ENCODE assay signal across 2 cellular contexts in the genomic region with DNA sequence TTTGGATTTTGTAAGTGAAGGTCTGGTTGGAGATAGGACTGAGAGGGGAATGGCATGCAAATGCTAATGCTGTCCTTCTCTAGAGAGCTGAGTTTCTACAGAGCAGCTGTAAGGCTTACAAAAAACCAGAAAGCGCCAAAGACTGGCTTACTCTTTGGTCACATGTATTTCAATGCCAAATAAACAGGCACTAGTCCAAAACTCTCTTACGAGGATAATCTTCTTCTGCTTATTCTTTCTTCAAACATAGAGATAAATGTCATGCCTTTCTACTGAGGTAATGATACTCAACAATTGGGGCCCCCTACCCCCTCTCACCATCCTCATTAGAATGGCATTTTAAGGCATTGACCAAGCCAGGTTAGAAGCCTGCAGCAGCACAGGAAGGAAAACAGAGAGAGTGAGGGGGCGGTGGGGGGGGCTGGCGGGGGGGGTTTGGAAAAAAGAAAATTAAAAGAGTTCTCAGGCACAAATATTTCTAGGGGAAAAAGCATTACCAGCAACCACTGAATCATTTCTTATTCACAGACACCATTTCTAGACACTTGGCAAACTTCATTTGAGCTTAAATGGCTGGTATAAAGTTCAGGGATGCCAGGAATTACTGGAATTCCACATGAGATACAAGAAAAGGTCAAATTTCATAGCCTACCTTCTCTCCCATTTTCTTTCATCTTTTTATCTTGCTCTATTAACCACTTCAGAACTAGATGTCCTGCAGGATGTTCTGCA.
TF ChIP-seq lines count a peak whose summit lies in the region.

No MANE protein-coding gene starts in this region.

TF ChIP-seq in IMR-90, 13 proteins besides CTCF, POLR2A, EP300 and RAD21:
- no peak for TF ChIP-seq SMC3 (IDR thresholded peaks at IDR 0.05; ENCODE audit: low read depth, low read length)
- no peak for TF ChIP-seq RCOR1 (IDR thresholded peaks at IDR 0.05; ENCODE audit: insufficient replicate concordance, low read length)
- TF ChIP-seq, protein P1, sequence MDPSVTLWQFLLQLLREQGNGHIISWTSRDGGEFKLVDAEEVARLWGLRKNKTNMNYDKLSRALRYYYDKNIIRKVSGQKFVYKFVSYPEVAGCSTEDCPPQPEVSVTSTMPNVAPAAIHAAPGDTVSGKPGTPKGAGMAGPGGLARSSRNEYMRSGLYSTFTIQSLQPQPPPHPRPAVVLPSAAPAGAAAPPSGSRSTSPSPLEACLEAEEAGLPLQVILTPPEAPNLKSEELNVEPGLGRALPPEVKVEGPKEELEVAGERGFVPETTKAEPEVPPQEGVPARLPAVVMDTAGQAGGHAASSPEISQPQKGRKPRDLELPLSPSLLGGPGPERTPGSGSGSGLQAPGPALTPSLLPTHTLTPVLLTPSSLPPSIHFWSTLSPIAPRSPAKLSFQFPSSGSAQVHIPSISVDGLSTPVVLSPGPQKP (IDR thresholded peaks at IDR 0.05; ENCODE audit: borderline replicate concordance, low read depth, low read length) = no peak
- TF ChIP-seq FOS (IDR thresholded peaks at IDR 0.05; ENCODE audit: low read depth, low read length) = 0 out of 2 replicates have a peak, but pooled peaks have one; percentile 2
- no peak for TF ChIP-seq MAFK (IDR thresholded peaks at IDR 0.05; ENCODE audit: low read depth, low read length)
- peak; percentile 33; the same call in 1 of the 2 replicates for TF ChIP-seq BHLHE40 (IDR thresholded peaks at IDR 0.05; ENCODE audit: low read depth, low read length)
- TF ChIP-seq, protein P2, sequence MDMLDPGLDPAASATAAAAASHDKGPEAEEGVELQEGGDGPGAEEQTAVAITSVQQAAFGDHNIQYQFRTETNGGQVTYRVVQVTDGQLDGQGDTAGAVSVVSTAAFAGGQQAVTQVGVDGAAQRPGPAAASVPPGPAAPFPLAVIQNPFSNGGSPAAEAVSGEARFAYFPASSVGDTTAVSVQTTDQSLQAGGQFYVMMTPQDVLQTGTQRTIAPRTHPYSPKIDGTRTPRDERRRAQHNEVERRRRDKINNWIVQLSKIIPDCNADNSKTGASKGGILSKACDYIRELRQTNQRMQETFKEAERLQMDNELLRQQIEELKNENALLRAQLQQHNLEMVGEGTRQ (IDR thresholded peaks at IDR 0.05; ENCODE audit: low read depth, low read length) = peak; percentile 63
- TF ChIP-seq RFX5 (IDR thresholded peaks at IDR 0.05; ENCODE audit: low read depth, low read length) = no peak
- no peak for TF ChIP-seq CHD1 (IDR thresholded peaks at IDR 0.05; ENCODE audit: low read depth, low read length)
- peak; percentile 60; the same call in 1 of the 2 replicates for TF ChIP-seq MAZ (IDR thresholded peaks at IDR 0.05; ENCODE audit: borderline replicate concordance, low read depth, low read length)
- no peak for TF ChIP-seq NFE2L2 (IDR thresholded peaks at IDR 0.05; ENCODE audit: low read depth, low read length)
- no peak for TF ChIP-seq MXI1 (IDR thresholded peaks at IDR 0.05; ENCODE audit: borderline replicate concordance, low read depth, low read length)
- no peak for TF ChIP-seq CEBPB (IDR thresholded peaks at IDR 0.05; ENCODE audit: low read depth, low read length)

TF ChIP-seq in HepG2, 621 proteins besides CTCF, POLR2A, EP300 and RAD21 (continues in another document):
- TF ChIP-seq NCOA2 (CRISPR knock-in tag; IDR thresholded peaks at IDR 0.05) = peak; percentile 49
- TF ChIP-seq RARA (CRISPR knock-in tag; IDR thresholded peaks at IDR 0.05) = peak; percentile 67
- TF ChIP-seq NR2F2 (IDR thresholded peaks at IDR 0.05; ENCODE audit: borderline replicate concordance, low read depth) = 0 out of 2 replicates have a peak, but pooled peaks have one; percentile 27
- TF ChIP-seq, protein P3, sequence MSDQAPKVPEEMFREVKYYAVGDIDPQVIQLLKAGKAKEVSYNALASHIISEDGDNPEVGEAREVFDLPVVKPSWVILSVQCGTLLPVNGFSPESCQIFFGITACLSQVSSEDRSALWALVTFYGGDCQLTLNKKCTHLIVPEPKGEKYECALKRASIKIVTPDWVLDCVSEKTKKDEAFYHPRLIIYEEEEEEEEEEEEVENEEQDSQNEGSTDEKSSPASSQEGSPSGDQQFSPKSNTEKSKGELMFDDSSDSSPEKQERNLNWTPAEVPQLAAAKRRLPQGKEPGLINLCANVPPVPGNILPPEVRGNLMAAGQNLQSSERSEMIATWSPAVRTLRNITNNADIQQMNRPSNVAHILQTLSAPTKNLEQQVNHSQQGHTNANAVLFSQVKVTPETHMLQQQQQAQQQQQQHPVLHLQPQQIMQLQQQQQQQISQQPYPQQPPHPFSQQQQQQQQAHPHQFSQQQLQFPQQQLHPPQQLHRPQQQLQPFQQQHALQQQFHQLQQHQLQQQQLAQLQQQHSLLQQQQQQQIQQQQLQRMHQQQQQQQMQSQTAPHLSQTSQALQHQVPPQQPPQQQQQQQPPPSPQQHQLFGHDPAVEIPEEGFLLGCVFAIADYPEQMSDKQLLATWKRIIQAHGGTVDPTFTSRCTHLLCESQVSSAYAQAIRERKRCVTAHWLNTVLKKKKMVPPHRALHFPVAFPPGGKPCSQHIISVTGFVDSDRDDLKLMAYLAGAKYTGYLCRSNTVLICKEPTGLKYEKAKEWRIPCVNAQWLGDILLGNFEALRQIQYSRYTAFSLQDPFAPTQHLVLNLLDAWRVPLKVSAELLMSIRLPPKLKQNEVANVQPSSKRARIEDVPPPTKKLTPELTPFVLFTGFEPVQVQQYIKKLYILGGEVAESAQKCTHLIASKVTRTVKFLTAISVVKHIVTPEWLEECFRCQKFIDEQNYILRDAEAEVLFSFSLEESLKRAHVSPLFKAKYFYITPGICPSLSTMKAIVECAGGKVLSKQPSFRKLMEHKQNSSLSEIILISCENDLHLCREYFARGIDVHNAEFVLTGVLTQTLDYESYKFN (CRISPR knock-in tag; conservative IDR thresholded peaks at IDR 0.05) = peak; percentile 69
- TF ChIP-seq ZNF776 (CRISPR knock-in tag; IDR thresholded peaks at IDR 0.05) = no peak
- 0 out of 2 replicates have a peak, but pooled peaks have one; percentile 32 for TF ChIP-seq MED1 (CRISPR knock-in tag; IDR thresholded peaks at IDR 0.05)
- peak; percentile 18 for TF ChIP-seq ASH2L (IDR thresholded peaks at IDR 0.05; ENCODE audit: insufficient read length, low read depth, low read length)
- no peak for TF ChIP-seq RBAK (CRISPR knock-in tag; IDR thresholded peaks at IDR 0.05)
- TF ChIP-seq PPARG (CRISPR knock-in tag; conservative IDR thresholded peaks at IDR 0.05) = peak; percentile 40; the same call in 1 of the 2 replicates
- TF ChIP-seq TCF7 (IDR thresholded peaks at IDR 0.05; ENCODE audit: low read depth) = peak; percentile 51; the same call in 1 of the 2 replicates
- TF ChIP-seq BCL6 (CRISPR knock-in tag; IDR thresholded peaks at IDR 0.05) = 0 out of 2 replicates have a peak, but pooled peaks have one; percentile 5
- TF ChIP-seq ZNF615 (CRISPR knock-in tag; IDR thresholded peaks at IDR 0.05; ENCODE audit: borderline replicate concordance) = no peak
- TF ChIP-seq SIX4 (CRISPR knock-in tag; IDR thresholded peaks at IDR 0.05) = peak; percentile 90
- TF ChIP-seq SIX1 (CRISPR knock-in tag; IDR thresholded peaks at IDR 0.05; ENCODE audit: borderline replicate concordance) = peak; percentile 86; the same call in 1 of the 2 replicates
- TF ChIP-seq HNRNPK (IDR thresholded peaks at IDR 0.05; ENCODE audit: low read depth, low read length, poor library complexity, severe bottlenecking) = peak; percentile 49
- TF ChIP-seq, protein P4, sequence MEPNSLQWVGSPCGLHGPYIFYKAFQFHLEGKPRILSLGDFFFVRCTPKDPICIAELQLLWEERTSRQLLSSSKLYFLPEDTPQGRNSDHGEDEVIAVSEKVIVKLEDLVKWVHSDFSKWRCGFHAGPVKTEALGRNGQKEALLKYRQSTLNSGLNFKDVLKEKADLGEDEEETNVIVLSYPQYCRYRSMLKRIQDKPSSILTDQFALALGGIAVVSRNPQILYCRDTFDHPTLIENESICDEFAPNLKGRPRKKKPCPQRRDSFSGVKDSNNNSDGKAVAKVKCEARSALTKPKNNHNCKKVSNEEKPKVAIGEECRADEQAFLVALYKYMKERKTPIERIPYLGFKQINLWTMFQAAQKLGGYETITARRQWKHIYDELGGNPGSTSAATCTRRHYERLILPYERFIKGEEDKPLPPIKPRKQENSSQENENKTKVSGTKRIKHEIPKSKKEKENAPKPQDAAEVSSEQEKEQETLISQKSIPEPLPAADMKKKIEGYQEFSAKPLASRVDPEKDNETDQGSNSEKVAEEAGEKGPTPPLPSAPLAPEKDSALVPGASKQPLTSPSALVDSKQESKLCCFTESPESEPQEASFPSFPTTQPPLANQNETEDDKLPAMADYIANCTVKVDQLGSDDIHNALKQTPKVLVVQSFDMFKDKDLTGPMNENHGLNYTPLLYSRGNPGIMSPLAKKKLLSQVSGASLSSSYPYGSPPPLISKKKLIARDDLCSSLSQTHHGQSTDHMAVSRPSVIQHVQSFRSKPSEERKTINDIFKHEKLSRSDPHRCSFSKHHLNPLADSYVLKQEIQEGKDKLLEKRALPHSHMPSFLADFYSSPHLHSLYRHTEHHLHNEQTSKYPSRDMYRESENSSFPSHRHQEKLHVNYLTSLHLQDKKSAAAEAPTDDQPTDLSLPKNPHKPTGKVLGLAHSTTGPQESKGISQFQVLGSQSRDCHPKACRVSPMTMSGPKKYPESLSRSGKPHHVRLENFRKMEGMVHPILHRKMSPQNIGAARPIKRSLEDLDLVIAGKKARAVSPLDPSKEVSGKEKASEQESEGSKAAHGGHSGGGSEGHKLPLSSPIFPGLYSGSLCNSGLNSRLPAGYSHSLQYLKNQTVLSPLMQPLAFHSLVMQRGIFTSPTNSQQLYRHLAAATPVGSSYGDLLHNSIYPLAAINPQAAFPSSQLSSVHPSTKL (CRISPR knock-in tag; IDR thresholded peaks at IDR 0.05) = peak; percentile 61
- TF ChIP-seq SOX13 (IDR thresholded peaks at IDR 0.05) = no peak
- peak in 1 of 2 experiments; percentile 15; a peak in 1 of 4 replicates for TF ChIP-seq SOX13 (CRISPR knock-in tag; conservative IDR thresholded peaks at IDR 0.05 in 1 of 2, IDR thresholded peaks at IDR 0.05 in 1 of 2)
- TF ChIP-seq, protein P5, sequence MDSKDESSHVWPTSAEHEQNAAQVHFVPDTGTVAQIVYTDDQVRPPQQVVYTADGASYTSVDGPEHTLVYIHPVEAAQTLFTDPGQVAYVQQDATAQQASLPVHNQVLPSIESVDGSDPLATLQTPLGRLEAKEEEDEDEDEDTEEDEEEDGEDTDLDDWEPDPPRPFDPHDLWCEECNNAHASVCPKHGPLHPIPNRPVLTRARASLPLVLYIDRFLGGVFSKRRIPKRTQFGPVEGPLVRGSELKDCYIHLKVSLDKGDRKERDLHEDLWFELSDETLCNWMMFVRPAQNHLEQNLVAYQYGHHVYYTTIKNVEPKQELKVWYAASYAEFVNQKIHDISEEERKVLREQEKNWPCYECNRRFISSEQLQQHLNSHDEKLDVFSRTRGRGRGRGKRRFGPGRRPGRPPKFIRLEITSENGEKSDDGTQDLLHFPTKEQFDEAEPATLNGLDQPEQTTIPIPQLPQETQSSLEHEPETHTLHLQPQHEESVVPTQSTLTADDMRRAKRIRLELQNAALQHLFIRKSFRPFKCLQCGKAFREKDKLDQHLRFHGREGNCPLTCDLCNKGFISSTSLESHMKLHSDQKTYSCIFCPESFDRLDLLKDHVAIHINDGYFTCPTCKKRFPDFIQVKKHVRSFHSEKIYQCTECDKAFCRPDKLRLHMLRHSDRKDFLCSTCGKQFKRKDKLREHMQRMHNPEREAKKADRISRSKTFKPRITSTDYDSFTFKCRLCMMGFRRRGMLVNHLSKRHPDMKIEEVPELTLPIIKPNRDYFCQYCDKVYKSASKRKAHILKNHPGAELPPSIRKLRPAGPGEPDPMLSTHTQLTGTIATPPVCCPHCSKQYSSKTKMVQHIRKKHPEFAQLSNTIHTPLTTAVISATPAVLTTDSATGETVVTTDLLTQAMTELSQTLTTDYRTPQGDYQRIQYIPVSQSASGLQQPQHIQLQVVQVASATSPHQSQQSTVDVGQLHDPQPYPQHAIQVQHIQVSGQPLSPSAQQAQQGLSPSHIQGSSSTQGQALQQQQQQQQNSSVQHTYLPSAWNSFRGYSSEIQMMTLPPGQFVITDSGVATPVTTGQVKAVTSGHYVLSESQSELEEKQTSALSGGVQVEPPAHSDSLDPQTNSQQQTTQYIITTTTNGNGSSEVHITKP (CRISPR knock-in tag; IDR thresholded peaks at IDR 0.05; ENCODE audit: low read depth) = no peak
- no peak for TF ChIP-seq SOX6 (IDR thresholded peaks at IDR 0.05)
- peak; percentile 35; the same call in 1 of the 2 replicates for TF ChIP-seq SOX6 (CRISPR knock-in tag; IDR thresholded peaks at IDR 0.05)
- TF ChIP-seq, protein P6, sequence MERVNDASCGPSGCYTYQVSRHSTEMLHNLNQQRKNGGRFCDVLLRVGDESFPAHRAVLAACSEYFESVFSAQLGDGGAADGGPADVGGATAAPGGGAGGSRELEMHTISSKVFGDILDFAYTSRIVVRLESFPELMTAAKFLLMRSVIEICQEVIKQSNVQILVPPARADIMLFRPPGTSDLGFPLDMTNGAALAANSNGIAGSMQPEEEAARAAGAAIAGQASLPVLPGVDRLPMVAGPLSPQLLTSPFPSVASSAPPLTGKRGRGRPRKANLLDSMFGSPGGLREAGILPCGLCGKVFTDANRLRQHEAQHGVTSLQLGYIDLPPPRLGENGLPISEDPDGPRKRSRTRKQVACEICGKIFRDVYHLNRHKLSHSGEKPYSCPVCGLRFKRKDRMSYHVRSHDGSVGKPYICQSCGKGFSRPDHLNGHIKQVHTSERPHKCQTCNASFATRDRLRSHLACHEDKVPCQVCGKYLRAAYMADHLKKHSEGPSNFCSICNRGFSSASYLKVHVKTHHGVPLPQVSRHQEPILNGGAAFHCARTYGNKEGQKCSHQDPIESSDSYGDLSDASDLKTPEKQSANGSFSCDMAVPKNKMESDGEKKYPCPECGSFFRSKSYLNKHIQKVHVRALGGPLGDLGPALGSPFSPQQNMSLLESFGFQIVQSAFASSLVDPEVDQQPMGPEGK (CRISPR knock-in tag; IDR thresholded peaks at IDR 0.05) = peak; percentile 61; the same call in 1 of the 2 replicates
- TF ChIP-seq, protein P7, sequence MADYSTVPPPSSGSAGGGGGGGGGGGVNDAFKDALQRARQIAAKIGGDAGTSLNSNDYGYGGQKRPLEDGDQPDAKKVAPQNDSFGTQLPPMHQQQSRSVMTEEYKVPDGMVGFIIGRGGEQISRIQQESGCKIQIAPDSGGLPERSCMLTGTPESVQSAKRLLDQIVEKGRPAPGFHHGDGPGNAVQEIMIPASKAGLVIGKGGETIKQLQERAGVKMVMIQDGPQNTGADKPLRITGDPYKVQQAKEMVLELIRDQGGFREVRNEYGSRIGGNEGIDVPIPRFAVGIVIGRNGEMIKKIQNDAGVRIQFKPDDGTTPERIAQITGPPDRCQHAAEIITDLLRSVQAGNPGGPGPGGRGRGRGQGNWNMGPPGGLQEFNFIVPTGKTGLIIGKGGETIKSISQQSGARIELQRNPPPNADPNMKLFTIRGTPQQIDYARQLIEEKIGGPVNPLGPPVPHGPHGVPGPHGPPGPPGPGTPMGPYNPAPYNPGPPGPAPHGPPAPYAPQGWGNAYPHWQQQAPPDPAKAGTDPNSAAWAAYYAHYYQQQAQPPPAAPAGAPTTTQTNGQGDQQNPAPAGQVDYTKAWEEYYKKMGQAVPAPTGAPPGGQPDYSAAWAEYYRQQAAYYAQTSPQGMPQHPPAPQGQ (CRISPR knock-in tag; IDR thresholded peaks at IDR 0.05; ENCODE audit: borderline replicate concordance) = no peak
- TF ChIP-seq, protein P8, sequence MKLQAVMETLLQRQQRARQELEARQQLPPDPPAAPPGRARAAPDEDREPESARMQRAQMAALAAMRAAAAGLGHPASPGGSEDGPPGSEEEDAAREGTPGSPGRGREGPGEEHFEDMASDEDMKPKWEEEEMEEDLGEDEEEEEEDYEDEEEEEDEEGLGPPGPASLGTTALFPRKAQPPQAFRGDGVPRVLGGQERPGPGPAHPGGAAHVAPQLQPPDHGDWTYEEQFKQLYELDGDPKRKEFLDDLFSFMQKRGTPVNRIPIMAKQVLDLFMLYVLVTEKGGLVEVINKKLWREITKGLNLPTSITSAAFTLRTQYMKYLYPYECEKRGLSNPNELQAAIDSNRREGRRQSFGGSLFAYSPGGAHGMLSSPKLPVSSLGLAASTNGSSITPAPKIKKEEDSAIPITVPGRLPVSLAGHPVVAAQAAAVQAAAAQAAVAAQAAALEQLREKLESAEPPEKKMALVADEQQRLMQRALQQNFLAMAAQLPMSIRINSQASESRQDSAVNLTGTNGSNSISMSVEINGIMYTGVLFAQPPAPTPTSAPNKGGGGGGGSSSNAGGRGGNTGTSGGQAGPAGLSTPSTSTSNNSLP (IDR thresholded peaks at IDR 0.05; ENCODE audit: low read depth, low read length) = peak; percentile 47; the same call in 1 of the 2 replicates
- no peak for TF ChIP-seq PHF5A (CRISPR knock-in tag; IDR thresholded peaks at IDR 0.05; ENCODE audit: low read depth, unreplicated experiment)
